ENCODE assay signal across 20 cellular contexts in the genomic region with DNA sequence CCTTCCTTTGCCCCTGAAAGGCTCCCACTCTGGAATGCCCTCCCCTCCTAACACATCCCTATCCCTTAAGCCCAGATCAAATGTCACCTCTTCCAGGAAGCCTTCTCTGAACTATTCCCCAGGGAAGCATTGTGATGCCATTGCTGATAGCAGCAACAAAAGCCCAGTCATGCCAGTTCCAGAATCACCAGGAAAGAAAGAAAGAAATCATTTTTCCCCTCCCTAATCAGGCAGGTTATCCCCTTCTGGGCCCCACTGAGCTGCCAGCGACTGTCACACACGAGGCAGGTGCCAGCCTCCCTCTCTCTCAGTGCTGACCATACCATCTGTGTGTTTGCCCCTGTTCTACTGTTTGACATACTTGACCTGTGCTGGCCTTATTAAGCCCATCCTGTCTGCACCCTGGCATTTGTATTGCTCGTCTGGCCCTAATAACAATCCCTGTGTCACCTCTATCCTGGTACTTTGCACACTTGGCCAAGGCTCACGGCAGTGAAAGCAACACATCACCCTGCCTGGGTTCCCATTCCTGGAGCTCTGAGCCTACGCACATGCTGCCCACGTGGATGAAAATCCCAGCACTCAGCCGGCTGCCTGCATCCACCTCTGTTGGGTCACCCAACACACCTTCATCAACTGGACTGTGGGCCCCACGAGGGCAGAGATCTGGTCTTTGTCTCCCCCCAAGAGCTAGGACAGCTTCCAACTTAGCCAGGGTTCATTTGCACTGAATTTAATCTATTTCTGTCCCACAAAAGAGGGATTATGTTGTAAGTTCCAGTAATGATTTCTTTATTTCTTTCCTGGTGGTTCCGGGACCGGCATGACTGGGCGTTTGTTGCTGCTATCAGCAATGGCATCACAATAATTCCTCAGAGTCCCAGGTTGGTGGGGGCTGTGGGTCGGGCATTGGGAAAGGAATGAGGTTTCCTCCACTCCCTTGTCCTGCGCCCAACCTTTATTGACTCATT. TPM values are rescaled to one million over a fixed set of nuclear protein-coding genes. Genes with fewer than 3 reads are reported as not detected.
DNase-seq lines count a peak whose midpoint lies in the region; TF ChIP-seq lines count a peak whose summit lies in the region.
"Had no signal": no experiment of that assay in that cellular context is flagged by ENCODE, and none has a peak within 500 bp of the region (broad histone marks: within the 10 kb centered on the region; RNA-seq: fewer than 3 reads in every experiment).

No MANE protein-coding gene starts in this region.

- H3K4me3 Mint-ChIP-seq in endothelial cell (ENCODE audit: unreplicated experiment): peak overlapping the region; percentile 15
- H3K4me3 Mint-ChIP-seq: activated CD4-positive, alpha-beta memory T cell treated with anti-CD3 and anti-CD28 coated beads, Interleukin-2, amount 10 ng/mL, durations not matched to agents 7 days and 5 days; activated T-helper 17 cell treated with anti-CD3 and anti-CD28 coated beads, Interleukin-2, amount 50 U/mL, for 72 hours; IgD-negative memory B cell; mesothelial cell of epicardium had no signal

- DNase-seq in ELF-1 (ENCODE audit: low read depth, low spot score): peak; percentile 44
- peak; percentile 75 to 78 for DNase-seq in NCI-H526 (lab: John Stamatoyannopoulos, UW)
- DNase-seq in endothelial cell (ENCODE audit: low spot score): no peak
- peak; percentile 34 for DNase-seq in pons (ENCODE audit: low spot score)
- no peak for DNase-seq in GM20000 (ENCODE audit: low spot score)
- DNase-seq in NCI-H2196 treated with DMSO at 0.1 percent for 48 hours (lab: John Stamatoyannopoulos, UW; ENCODE audit: unreplicated experiment): no peak
- DNase-seq in NCI-H1930 (lab: John Stamatoyannopoulos, UW): no peak
- DNase-seq in NCI-H2196 (lab: John Stamatoyannopoulos, UW; ENCODE audit: unreplicated experiment): no peak
- DNase-seq: activated CD4-positive, alpha-beta memory T cell treated with anti-CD3 and anti-CD28 coated beads, Interleukin-2, amount 10 ng/mL, durations not matched to agents 7 days and 5 days; amygdala; NCI-H1048; NCI-H2227 treated with DMSO at 0.1 percent for 48 hours; spleen; stimulated activated naive CD8-positive, alpha-beta T cell treated with anti-CD3 and anti-CD28 coated beads, Interleukin-15, Interleukin-2, amounts not matched to agents 100 U/mL and 50 U/mL, for 24 hours; uterus had no signal

- no peaks in the 10 kb centered on the region for H3K36me3 Mint-ChIP-seq in endothelial cell (ENCODE audit: low read depth, unreplicated experiment)
- H3K36me3 Mint-ChIP-seq: mesothelial cell of epicardium had no signal

- H3K9me3 Mint-ChIP-seq in endothelial cell (ENCODE audit: unreplicated experiment): no peaks in the 10 kb centered on the region
- H3K9me3 Mint-ChIP-seq: activated CD4-positive, alpha-beta memory T cell treated with anti-CD3 and anti-CD28 coated beads, Interleukin-2, amount 10 ng/mL, durations not matched to agents 7 days and 5 days; activated T-helper 17 cell treated with anti-CD3 and anti-CD28 coated beads, Interleukin-2, amount 50 U/mL, for 72 hours; IgD-negative memory B cell; mesothelial cell of epicardium had no signal

- H3K27me3 Mint-ChIP-seq in endothelial cell (ENCODE audit: unreplicated experiment): peaks cover 9% of the 10 kb centered on the region

- H3K27ac Mint-ChIP-seq in endothelial cell (ENCODE audit: unreplicated experiment): no peak overlapping the region
- H3K27ac Mint-ChIP-seq: activated CD4-positive, alpha-beta memory T cell treated with anti-CD3 and anti-CD28 coated beads, Interleukin-2, amount 10 ng/mL, durations not matched to agents 7 days and 5 days; activated T-helper 17 cell treated with anti-CD3 and anti-CD28 coated beads, Interleukin-2, amount 50 U/mL, for 72 hours; IgD-negative memory B cell; mesothelial cell of epicardium had no signal

- no peaks in the 10 kb centered on the region for H3K4me1 Mint-ChIP-seq in endothelial cell (ENCODE audit: unreplicated experiment)
- H3K4me1 Mint-ChIP-seq: IgD-negative memory B cell had no signal

- no peak for TF ChIP-seq CTCF in endothelial cell (IDR thresholded peaks at IDR 0.05; ENCODE audit: unreplicated experiment)
- no peak for TF ChIP-seq CTCF in GM20000 (IDR thresholded peaks at IDR 0.05; ENCODE audit: extremely low read depth, missing control alignments)

RNA-seq across cellular contexts. Expression of gene BPIFB1, which starts 5.3 kb away (rescaled TPM):
- total RNA-seq in endothelial cell (ENCODE audit: unreplicated experiment): not detected
- total RNA-seq: activated CD4-positive, alpha-beta memory T cell treated with anti-CD3 and anti-CD28 coated beads, Interleukin-2, amount 10 ng/mL, durations not matched to agents 7 days and 5 days; activated T-helper 17 cell treated with anti-CD3 and anti-CD28 coated beads, Interleukin-2, amount 50 U/mL, for 72 hours; glomerular endothelial cell; mesothelial cell of epicardium; omental fat pad; spleen had no signal

RNA-seq across cellular contexts. Expression of gene BPIFA1, which starts 42.0 kb away (rescaled TPM):
- total RNA-seq in endothelial cell (ENCODE audit: unreplicated experiment): not detected
- total RNA-seq: activated CD4-positive, alpha-beta memory T cell treated with anti-CD3 and anti-CD28 coated beads, Interleukin-2, amount 10 ng/mL, durations not matched to agents 7 days and 5 days; activated T-helper 17 cell treated with anti-CD3 and anti-CD28 coated beads, Interleukin-2, amount 50 U/mL, for 72 hours; glomerular endothelial cell; mesothelial cell of epicardium; omental fat pad; spleen; uterus had no signal

Comparison
In these comparisons a context has a peak if more than half of its experiments do, and no peak if none do; other contexts are left out.
1. DNase-seq: peak in ELF-1 (single experiment), NCI-H526 (2 of 2) and pons (single experiment); none in endothelial cell (single experiment), GM20000 (single experiment), NCI-H2196 treated with DMSO at 0.1 percent for 48 hours (single experiment), NCI-H1930 (0 of 2) and NCI-H2196 (single experiment).